In genomic region chr3:8675591-8675990, GRCh38 we compare ENCODE assay signal across 16 cellular contexts. TPM values are rescaled to one million over a fixed set of nuclear protein-coding genes. Genes with fewer than 3 reads are reported as not detected.
"Had no signal": no experiment of that assay in that cellular context is flagged by ENCODE, and none has a peak within 500 bp of the region (broad histone marks: within the 10 kb centered on the region; RNA-seq: fewer than 3 reads in every experiment).

No MANE protein-coding gene starts in this region.

RNA-seq across cellular contexts. Expression of gene SSUH2, which starts 31.0 kb away (rescaled TPM):
- total RNA-seq: naive thymus-derived CD4-positive, alpha-beta T cell; natural killer cell; osteocyte; pulmonary artery endothelial cell; vagina had no signal
- polyA plus RNA-seq: naive thymus-derived CD4-positive, alpha-beta T cell; smooth muscle cell had no signal

RNA-seq across cellular contexts. Expression of gene CAV3, which starts 58.0 kb away (rescaled TPM):
- total RNA-seq: naive thymus-derived CD4-positive, alpha-beta T cell; natural killer cell; omental fat pad; osteocyte; pancreas; posterior vena cava; pulmonary artery endothelial cell; sciatic nerve; smooth muscle cell; subcutaneous adipose tissue; temporal lobe; thoracic aorta; thyroid gland; ureter; vagina had no signal
- polyA plus RNA-seq: naive thymus-derived CD4-positive, alpha-beta T cell; neural cell; pancreas; smooth muscle cell had no signal
